Comparison of ENCODE assay signal across 9 cellular contexts in the genomic region with DNA sequence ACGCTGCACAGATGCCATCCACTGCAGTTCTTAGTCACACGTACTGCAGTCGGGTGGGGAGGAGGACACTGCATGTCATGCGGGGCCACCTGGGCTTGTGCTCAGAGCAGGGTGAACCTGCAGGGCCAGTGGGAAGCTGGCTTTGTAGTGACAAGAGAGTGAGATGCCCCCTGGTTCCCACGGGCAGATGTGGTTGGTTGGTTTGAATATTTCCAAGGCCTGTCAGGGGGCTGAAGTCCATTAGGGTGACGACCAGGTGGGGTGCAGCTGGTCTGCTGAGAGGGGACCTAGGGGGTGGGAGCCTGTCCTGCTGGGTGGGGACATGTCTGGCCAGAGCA. TPM values are rescaled to one million over a fixed set of nuclear protein-coding genes. Genes with fewer than 3 reads are reported as not detected.
DNase-seq lines count a peak whose midpoint lies in the region; ATAC-seq lines count a peak whose summit lies in the region.
"Had no signal": no experiment of that assay in that cellular context is flagged by ENCODE, and none has a peak within 500 bp of the region (broad histone marks: within the 10 kb centered on the region; RNA-seq: fewer than 3 reads in every experiment).

No MANE protein-coding gene starts in this region.

- H3K9ac ChIP-seq in iPS-15b (ENCODE audit: low read depth, low read length), result peak overlapping the region; percentile 37

- no peak for ATAC-seq in stimulated activated naive CD8-positive, alpha-beta T cell treated with anti-CD3 and anti-CD28 coated beads, Interleukin-15, amount 100 ng/mL, for 72 hours
- no peak for ATAC-seq in HG03095 (IDR thresholded peaks at IDR 0.05; ENCODE audit: unreplicated experiment)

- H3K36me3 ChIP-seq in iPS-15b (ENCODE audit: control insufficient read depth, insufficient read depth, low read length), result no peaks in the 10 kb centered on the region

- intact Hi-C loops in activated CD4-positive, alpha-beta memory T cell treated with anti-CD3 and anti-CD28 coated beads for 36 hours (cut with micrococcal nuclease), result no loop called here

- H3K9me3 ChIP-seq in iPS-15b (ENCODE audit: control insufficient read depth, insufficient read depth, low read length), result no peaks in the 10 kb centered on the region

- H3K4me1 ChIP-seq in iPS-15b (ENCODE audit: control insufficient read depth, insufficient read depth, low read length), result no peaks in the 10 kb centered on the region

- H3K36me3 Mint-ChIP-seq in activated CD4-positive, alpha-beta T cell treated with anti-CD3 and anti-CD28 coated beads, Interleukin-2, amount 10 ng/mL, durations not matched to agents 7 days and 5 days (ENCODE audit: low read depth), result no peaks in the 10 kb centered on the region
- peaks cover 4% of the 10 kb centered on the region for H3K36me3 Mint-ChIP-seq in activated CD4-positive, alpha-beta memory T cell treated with anti-CD3 and anti-CD28 coated beads for 36 hours
- H3K36me3 Mint-ChIP-seq: activated naive CD4-positive, alpha-beta T cell treated with anti-CD3 and anti-CD28 coated beads, Interleukin-2, amount 50 U/mL, for 72 hours had no signal

- peak overlapping the region; percentile 5 for H3K27ac Mint-ChIP-seq in activated CD4-positive, alpha-beta T cell treated with anti-CD3 and anti-CD28 coated beads, Interleukin-2, amount 10 ng/mL, durations not matched to agents 7 days and 5 days
- peak overlapping the region; percentile 28 for H3K27ac Mint-ChIP-seq in activated CD4-positive, alpha-beta memory T cell treated with anti-CD3 and anti-CD28 coated beads for 36 hours
- H3K27ac Mint-ChIP-seq in stimulated activated naive CD8-positive, alpha-beta T cell treated with anti-CD3 and anti-CD28 coated beads, Interleukin-15, amount 100 ng/mL, for 72 hours, result peak overlapping the region in 1 of 2 donors; percentile 87

- H3K9me3 Mint-ChIP-seq in activated CD4-positive, alpha-beta T cell treated with anti-CD3 and anti-CD28 coated beads, Interleukin-2, amount 10 ng/mL, durations not matched to agents 7 days and 5 days, result no peaks in the 10 kb centered on the region
- peaks cover under 1% of the 10 kb centered on the region for H3K9me3 Mint-ChIP-seq in activated CD4-positive, alpha-beta memory T cell treated with anti-CD3 and anti-CD28 coated beads for 36 hours
- peaks cover 0 to 3% of the 10 kb centered on the region in 2 donors for H3K9me3 Mint-ChIP-seq in stimulated activated naive CD8-positive, alpha-beta T cell treated with anti-CD3 and anti-CD28 coated beads, Interleukin-15, amount 100 ng/mL, for 72 hours
- H3K9me3 Mint-ChIP-seq: activated naive CD4-positive, alpha-beta T cell treated with anti-CD3 and anti-CD28 coated beads, Interleukin-2, amount 50 U/mL, for 72 hours had no signal

- no peak for DNase-seq in activated CD4-positive, alpha-beta T cell treated with anti-CD3 and anti-CD28 coated beads, Interleukin-2, amount 10 ng/mL, durations not matched to agents 7 days and 5 days
- no peak for DNase-seq in activated CD4-positive, alpha-beta T cell treated with anti-CD3 and anti-CD28 coated beads, Interleukin-2, amount 50 U/mL, for 48 hours
- no peak for DNase-seq in activated CD4-positive, alpha-beta memory T cell treated with anti-CD3 and anti-CD28 coated beads for 36 hours
- no peak for DNase-seq in stimulated activated naive CD8-positive, alpha-beta T cell treated with anti-CD3 and anti-CD28 coated beads, Interleukin-15, amount 100 ng/mL, for 72 hours
- DNase-seq in ecto neural progenitor cell (ENCODE audit: low spot score) (no peak), AG08396 (ENCODE audit: low spot score) (no peak)

- POLR2A ChIA-PET in activated CD4-positive, alpha-beta T cell treated with anti-CD3 and anti-CD28 coated beads, Interleukin-2, amount 10 ng/mL, durations not matched to agents 7 days and 5 days (lab: Charles Lee), result no interaction called here
- POLR2A ChIA-PET in activated CD4-positive, alpha-beta memory T cell treated with anti-CD3 and anti-CD28 coated beads for 36 hours (lab: Charles Lee), result interaction anchor here (0.6 to 2.0 kb wide), 3 partner anchors 14 to 249 kb away, joined by 3 to 16 read pairs (median 4); partner anchors contain the start of gene ZNF213

- peak overlapping the region; percentile 97 for H3K4me3 ChIP-seq in iPS-15b (ENCODE audit: low read depth, low read length)

- CTCF ChIA-PET in activated CD4-positive, alpha-beta T cell treated with anti-CD3 and anti-CD28 coated beads, Interleukin-2, amount 10 ng/mL, durations not matched to agents 7 days and 5 days (lab: Charles Lee), result interaction anchor here (0.8 to 8.6 kb wide), 8 partner anchors 9 to 124 kb away, joined by 3 to 153 read pairs (median 8); partner anchors contain the start of gene ZNF213
- CTCF ChIA-PET in activated CD4-positive, alpha-beta memory T cell treated with anti-CD3 and anti-CD28 coated beads for 36 hours (lab: Charles Lee), result interaction anchor here (0.8 to 6.1 kb wide), 10 partner anchors 9 to 121 kb away, joined by 3 to 80 read pairs (median 7); partner anchors contain the start of gene ZNF213

- H3K27me3 ChIP-seq in iPS-15b (ENCODE audit: control insufficient read depth, insufficient read depth, low read length), result peaks cover 22% of the 10 kb centered on the region

- H3K4me3 Mint-ChIP-seq in activated CD4-positive, alpha-beta T cell treated with anti-CD3 and anti-CD28 coated beads, Interleukin-2, amount 10 ng/mL, durations not matched to agents 7 days and 5 days, result peak overlapping the region; percentile 58
- peak overlapping the region; percentile 84 for H3K4me3 Mint-ChIP-seq in activated CD4-positive, alpha-beta memory T cell treated with anti-CD3 and anti-CD28 coated beads for 36 hours
- H3K4me3 Mint-ChIP-seq in stimulated activated naive CD8-positive, alpha-beta T cell treated with anti-CD3 and anti-CD28 coated beads, Interleukin-15, amount 100 ng/mL, for 72 hours, result peak overlapping the region; percentile 84 to 98

- H3K4me1 Mint-ChIP-seq in activated CD4-positive, alpha-beta T cell treated with anti-CD3 and anti-CD28 coated beads, Interleukin-2, amount 10 ng/mL, durations not matched to agents 7 days and 5 days, result peaks cover 27% of the 10 kb centered on the region
- H3K4me1 Mint-ChIP-seq in activated CD4-positive, alpha-beta memory T cell treated with anti-CD3 and anti-CD28 coated beads for 36 hours (ENCODE audit: low read depth), result peaks cover 27% of the 10 kb centered on the region
- H3K4me1 Mint-ChIP-seq in stimulated activated naive CD8-positive, alpha-beta T cell treated with anti-CD3 and anti-CD28 coated beads, Interleukin-15, amount 100 ng/mL, for 72 hours, result peaks cover 36% of the 10 kb centered on the region

- peaks cover 16% of the 10 kb centered on the region for H3K27me3 Mint-ChIP-seq in activated CD4-positive, alpha-beta T cell treated with anti-CD3 and anti-CD28 coated beads, Interleukin-2, amount 10 ng/mL, durations not matched to agents 7 days and 5 days
- H3K27me3 Mint-ChIP-seq in activated CD4-positive, alpha-beta memory T cell treated with anti-CD3 and anti-CD28 coated beads for 36 hours, result peaks cover 12% of the 10 kb centered on the region
- H3K27me3 Mint-ChIP-seq in stimulated activated naive CD8-positive, alpha-beta T cell treated with anti-CD3 and anti-CD28 coated beads, Interleukin-15, amount 100 ng/mL, for 72 hours, result no peaks in the 10 kb centered on the region

RNA-seq across cellular contexts. Expression of gene ZNF213, which starts 14.3 kb away (rescaled TPM):
- 10 to 100 TPM in 1 of 2 experiments, 1 to 10 TPM in 1; 9.9 to 11.1 TPM for total RNA-seq in activated CD4-positive, alpha-beta T cell treated with anti-CD3 and anti-CD28 coated beads, Interleukin-2, amount 10 ng/mL, durations not matched to agents 7 days and 5 days
- total RNA-seq in activated CD4-positive, alpha-beta memory T cell treated with anti-CD3 and anti-CD28 coated beads for 36 hours, result 1 to 10 TPM; 9.0 TPM

RNA-seq across cellular contexts. Expression of gene ZNF205, which starts 36.8 kb away (rescaled TPM):
- total RNA-seq in activated CD4-positive, alpha-beta T cell treated with anti-CD3 and anti-CD28 coated beads, Interleukin-2, amount 10 ng/mL, durations not matched to agents 7 days and 5 days, result not detected
- total RNA-seq in activated CD4-positive, alpha-beta memory T cell treated with anti-CD3 and anti-CD28 coated beads for 36 hours, result under 1 TPM in 1 of 2 experiments, not detected in 1; 0.21 TPM

RNA-seq across cellular contexts. Expression of gene OR1F1, which starts 38.8 kb away (rescaled TPM):
- total RNA-seq in activated CD4-positive, alpha-beta T cell treated with anti-CD3 and anti-CD28 coated beads, Interleukin-2, amount 10 ng/mL, durations not matched to agents 7 days and 5 days, result not detected
- total RNA-seq in activated CD4-positive, alpha-beta memory T cell treated with anti-CD3 and anti-CD28 coated beads for 36 hours, result not detected
- total RNA-seq: activated naive CD4-positive, alpha-beta T cell treated with anti-CD3 and anti-CD28 coated beads, Interleukin-2, amount 50 U/mL, for 72 hours had no signal

RNA-seq across cellular contexts. Expression of gene ZSCAN10, which starts 50.1 kb away (rescaled TPM):
- total RNA-seq in activated CD4-positive, alpha-beta T cell treated with anti-CD3 and anti-CD28 coated beads, Interleukin-2, amount 10 ng/mL, durations not matched to agents 7 days and 5 days, result under 1 TPM; 0.29 to 0.35 TPM
- total RNA-seq in activated CD4-positive, alpha-beta memory T cell treated with anti-CD3 and anti-CD28 coated beads for 36 hours, result under 1 TPM in 1 of 2 experiments, not detected in 1; 0.19 TPM
